ENCODE assay signal across 14 cellular contexts in the genomic region with DNA sequence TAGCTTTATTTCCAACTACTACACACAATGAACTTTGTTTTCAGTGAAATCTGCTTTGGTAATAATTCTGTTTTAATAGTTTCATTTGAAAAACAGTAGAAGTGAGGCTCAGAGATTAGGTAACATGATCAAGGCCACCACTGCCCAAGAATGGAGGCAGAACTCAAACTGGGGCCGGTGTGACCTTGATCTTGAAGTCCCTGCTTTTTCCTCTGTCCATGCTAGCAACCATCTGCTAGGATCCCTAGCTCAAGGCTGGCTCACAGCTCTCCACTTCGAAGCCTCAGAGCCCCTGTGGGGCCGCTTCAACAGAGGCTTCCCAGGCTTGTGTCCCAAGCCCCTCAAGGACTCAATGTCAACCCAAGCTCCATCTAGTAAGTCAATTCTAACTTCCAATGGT.
"Had no signal": no experiment of that assay in that cellular context is flagged by ENCODE, and none has a peak within 500 bp of the region (broad histone marks: within the 10 kb centered on the region; RNA-seq: fewer than 3 reads in every experiment).

No MANE protein-coding gene starts in this region.

- H3K9me3 Mint-ChIP-seq: activated naive CD8-positive, alpha-beta T cell treated with anti-CD3 and anti-CD28 coated beads, Interleukin-2, amount 10 ng/mL, durations not matched to agents 7 days and 5 days had no signal

- H3K9me3 ChIP-seq: esophagus squamous epithelium, sigmoid colon, uterus had no signal

- H3K36me3 ChIP-seq: esophagus squamous epithelium, sigmoid colon, uterus had no signal

- H3K4me3 ChIP-seq: esophagus squamous epithelium, lung, sigmoid colon, uterus had no signal

- H3K4me3 Mint-ChIP-seq: activated naive CD8-positive, alpha-beta T cell treated with anti-CD3 and anti-CD28 coated beads, Interleukin-2, amount 10 ng/mL, durations not matched to agents 7 days and 5 days; nephron progenitor cell had no signal

- H3K27me3 ChIP-seq: esophagus squamous epithelium, sigmoid colon, uterus had no signal

- ATAC-seq: stimulated activated naive CD8-positive, alpha-beta T cell treated with anti-CD3 and anti-CD28 coated beads, Interleukin-15, Interleukin-2, amounts not matched to agents 100 U/mL and 50 U/mL, for 24 hours had no signal

- H3K4me1 ChIP-seq: sigmoid colon, uterus had no signal

- H3K27me3 Mint-ChIP-seq: activated naive CD8-positive, alpha-beta T cell treated with anti-CD3 and anti-CD28 coated beads, Interleukin-2, amount 10 ng/mL, durations not matched to agents 7 days and 5 days had no signal

- DNase-seq: activated naive CD8-positive, alpha-beta T cell treated with anti-CD3 and anti-CD28 coated beads, Interleukin-2, amount 10 ng/mL, durations not matched to agents 7 days and 5 days; activated T-cell treated with anti-CD3 and anti-CD28 coated beads for 4 hours; aorta; esophagus squamous epithelium; foreskin fibroblast; glutamatergic neuron; nephron progenitor cell; sigmoid colon; stimulated activated CD4-positive, alpha-beta T cell treated with anti-CD3 and anti-CD28 coated beads, Interleukin-12 subunit alpha, Interleukin-12 subunit beta, amount 100 ng/mL, for 4 hours; T1000; uterus had no signal

- H3K27ac Mint-ChIP-seq: activated naive CD8-positive, alpha-beta T cell treated with anti-CD3 and anti-CD28 coated beads, Interleukin-2, amount 10 ng/mL, durations not matched to agents 7 days and 5 days; nephron progenitor cell had no signal

- H3K27ac ChIP-seq: esophagus squamous epithelium, sigmoid colon, uterus, VCaP had no signal
